In genomic region chr3:184426691-184427141, GRCh38 we compare ENCODE assay signal across 19 cellular contexts. TPM values are rescaled to one million over a fixed set of nuclear protein-coding genes. Genes with fewer than 3 reads are reported as not detected.
"Had no signal": no experiment of that assay in that cellular context is flagged by ENCODE, and none has a peak within 500 bp of the region (broad histone marks: within the 10 kb centered on the region; RNA-seq: fewer than 3 reads in every experiment).

No MANE protein-coding gene starts in this region.

- H3K9me3 ChIP-seq: colonic mucosa, esophagus squamous epithelium had no signal

- H3K4me3 ChIP-seq: colonic mucosa, esophagus squamous epithelium, heart right ventricle, right atrium auricular region, tibial nerve had no signal

- H3K27ac ChIP-seq: colonic mucosa, esophagus squamous epithelium, heart right ventricle, right atrium auricular region, tibial nerve had no signal

- DNase-seq: activated CD4-positive, alpha-beta T cell treated with anti-CD3 and anti-CD28 coated beads, Interleukin-2, amount 10 ng/mL, durations not matched to agents 7 days and 5 days; activated CD4-positive, CD25-positive, alpha-beta regulatory T cell; activated CD8-positive, alpha-beta memory T cell treated with anti-CD3 and anti-CD28 coated beads for 24 hours; activated naive CD4-positive, alpha-beta T cell treated with anti-CD3 and anti-CD28 coated beads for 36 hours; activated naive CD8-positive, alpha-beta T cell treated with anti-CD3 and anti-CD28 coated beads, Interleukin-2, amount 50 U/mL, for 24 hours; central memory CD4-positive, alpha-beta T cell; colonic mucosa; esophagus squamous epithelium; heart right ventricle; left colon; naive B cell; stimulated activated CD4-positive, alpha-beta T cell treated with anti-CD3 and anti-CD28 coated beads, Interleukin-4, amount 100 ng/mL, for 1 hour; stimulated activated naive B cell treated with anti-CD40 and anti-IgM and Interleukin-4, amounts not matched to agents 10 μg/mL and 1 μg/mL and 100 μg/mL, for 72 hours had no signal

- H3K4me1 Mint-ChIP-seq: activated CD4-positive, alpha-beta T cell treated with anti-CD3 and anti-CD28 coated beads, Interleukin-2, amount 10 ng/mL, durations not matched to agents 7 days and 5 days; activated naive CD8-positive, alpha-beta T cell treated with anti-CD3 and anti-CD28 coated beads, Interleukin-2, amount 50 U/mL, for 24 hours; stimulated activated naive B cell treated with anti-CD40 and anti-IgM and Interleukin-4, amounts not matched to agents 10 μg/mL and 1 μg/mL and 100 μg/mL, for 72 hours had no signal

- H3K4me3 Mint-ChIP-seq: activated CD4-positive, alpha-beta T cell treated with anti-CD3 and anti-CD28 coated beads, Interleukin-2, amount 10 ng/mL, durations not matched to agents 7 days and 5 days; activated naive CD4-positive, alpha-beta T cell treated with anti-CD3 and anti-CD28 coated beads for 36 hours; activated naive CD8-positive, alpha-beta T cell treated with anti-CD3 and anti-CD28 coated beads, Interleukin-2, amount 50 U/mL, for 24 hours; brain; naive B cell; stimulated activated naive B cell treated with anti-CD40 and anti-IgM and Interleukin-4, amounts not matched to agents 10 μg/mL and 1 μg/mL and 100 μg/mL, for 72 hours had no signal

- H3K27me3 ChIP-seq: colonic mucosa, esophagus squamous epithelium, right atrium auricular region, tibial nerve had no signal

- H3K4me1 ChIP-seq: colonic mucosa, heart right ventricle, right atrium auricular region, tibial nerve had no signal

- H3K27ac Mint-ChIP-seq: activated CD4-positive, alpha-beta T cell treated with anti-CD3 and anti-CD28 coated beads, Interleukin-2, amount 10 ng/mL, durations not matched to agents 7 days and 5 days; activated naive CD4-positive, alpha-beta T cell treated with anti-CD3 and anti-CD28 coated beads for 36 hours; activated naive CD8-positive, alpha-beta T cell treated with anti-CD3 and anti-CD28 coated beads, Interleukin-2, amount 50 U/mL, for 24 hours; stimulated activated naive B cell treated with anti-CD40 and anti-IgM and Interleukin-4, amounts not matched to agents 10 μg/mL and 1 μg/mL and 100 μg/mL, for 72 hours had no signal

- H3K9me3 Mint-ChIP-seq: activated CD4-positive, alpha-beta T cell treated with anti-CD3 and anti-CD28 coated beads, Interleukin-2, amount 10 ng/mL, durations not matched to agents 7 days and 5 days; activated naive CD4-positive, alpha-beta T cell treated with anti-CD3 and anti-CD28 coated beads for 36 hours; activated naive CD8-positive, alpha-beta T cell treated with anti-CD3 and anti-CD28 coated beads, Interleukin-2, amount 50 U/mL, for 24 hours; stimulated activated naive B cell treated with anti-CD40 and anti-IgM and Interleukin-4, amounts not matched to agents 10 μg/mL and 1 μg/mL and 100 μg/mL, for 72 hours had no signal

- FAIRE-seq: frontal cortex had no signal

- H3K36me3 Mint-ChIP-seq: brain, naive B cell had no signal

- ATAC-seq: activated naive CD8-positive, alpha-beta T cell treated with anti-CD3 and anti-CD28 coated beads, Interleukin-2, amount 50 U/mL, for 24 hours; heart right ventricle; left colon; stimulated activated naive B cell treated with anti-CD40 and anti-IgM and Interleukin-4, amounts not matched to agents 10 μg/mL and 1 μg/mL and 100 μg/mL, for 72 hours had no signal

- H3K36me3 ChIP-seq: colonic mucosa, esophagus squamous epithelium, heart right ventricle, right atrium auricular region, tibial nerve had no signal

RNA-seq across cellular contexts. Expression of gene CHRD, which starts 46.9 kb away (rescaled TPM):
- total RNA-seq: activated CD4-positive, alpha-beta T cell treated with anti-CD3 and anti-CD28 coated beads, Interleukin-2, amount 10 ng/mL, durations not matched to agents 7 days and 5 days; activated naive CD4-positive, alpha-beta T cell treated with anti-CD3 and anti-CD28 coated beads for 36 hours had no signal

RNA-seq across cellular contexts. Expression of gene THPO, which starts 48.7 kb away (rescaled TPM):
- total RNA-seq: activated CD4-positive, alpha-beta T cell treated with anti-CD3 and anti-CD28 coated beads, Interleukin-2, amount 10 ng/mL, durations not matched to agents 7 days and 5 days; activated naive CD4-positive, alpha-beta T cell treated with anti-CD3 and anti-CD28 coated beads for 36 hours; left colon; lung microvascular endothelial cell; mononuclear cell had no signal
